ENCODE assay signal across 12 cellular contexts in the genomic region with DNA sequence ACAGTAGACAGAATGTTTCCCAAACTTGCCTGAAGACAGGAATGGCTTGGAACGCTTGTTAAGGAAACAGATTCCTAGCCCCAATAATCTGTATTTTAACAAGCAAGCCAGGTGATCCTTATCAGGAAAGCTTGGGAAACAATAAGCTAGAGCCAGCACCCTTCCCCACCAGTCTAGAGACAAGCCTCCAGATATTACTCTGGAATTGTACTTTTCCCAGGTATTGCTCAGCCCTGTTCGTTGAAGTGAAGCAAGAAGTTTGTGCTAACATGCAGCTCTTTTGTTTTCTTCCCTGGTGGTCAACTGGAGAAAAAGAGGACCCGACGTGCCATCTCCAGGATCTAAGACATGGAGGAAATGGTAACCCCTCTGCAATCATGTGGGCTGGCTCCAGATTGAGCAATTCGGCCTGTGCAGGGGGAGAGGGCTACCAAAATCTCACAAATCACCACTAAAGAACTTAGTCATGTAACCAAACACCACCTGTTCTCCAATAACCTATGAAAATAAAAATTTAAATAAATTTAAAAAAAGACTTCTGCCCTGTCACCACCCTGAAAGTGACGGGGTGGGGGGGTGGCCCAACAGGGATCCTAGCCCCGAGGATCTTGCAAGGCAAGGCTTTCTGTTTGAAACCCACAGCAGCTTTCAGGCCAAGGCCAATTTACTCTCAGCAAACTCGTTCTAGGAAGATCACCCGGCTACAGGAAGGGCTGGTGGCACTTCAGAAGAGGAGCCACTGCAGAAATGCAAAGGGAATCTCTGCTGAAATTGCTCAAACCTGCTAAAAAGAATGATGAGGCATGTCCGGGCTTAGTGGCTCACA. TPM values are rescaled to one million over a fixed set of nuclear protein-coding genes. Genes with fewer than 3 reads are reported as not detected.
A peak's percentile ranks its signal among the peaks of the same experiment; 100 is the strongest.
DNase-seq lines count a peak whose midpoint lies in the region; ATAC-seq, FAIRE-seq and TF ChIP-seq lines count a peak whose summit lies in the region.
"Had no signal": no experiment of that assay in that cellular context is flagged by ENCODE, and none has a peak within 500 bp of the region (broad histone marks: within the 10 kb centered on the region; RNA-seq: fewer than 3 reads in every experiment).

No MANE protein-coding gene starts in this region.

- no peak for TF ChIP-seq POLR2A in NB4 (IDR thresholded peaks at IDR 0.05; ENCODE audit: extremely low read depth, insufficient read length)

- no peaks in the 10 kb centered on the region for H3K27me3 ChIP-seq in endodermal cell (ENCODE audit: control insufficient read depth, insufficient read depth, low read length, poor library complexity, severe bottlenecking)

- H3K4me1 Mint-ChIP-seq in endodermal cell = peaks cover 70% of the 10 kb centered on the region
- H3K4me1 Mint-ChIP-seq in progenitor cell of endocrine pancreas (ENCODE audit: low read depth) = peaks cover 64% of the 10 kb centered on the region
- no peaks in the 10 kb centered on the region for H3K4me1 Mint-ChIP-seq in activated T-cell treated with anti-CD3 and anti-CD28 coated beads, Interleukin-2, amount 50 U/mL, for 24 hours (ENCODE audit: low read depth)

- no peak overlapping the region for H3K4me3 ChIP-seq in NB4 (ENCODE audit: low read depth, low read length)
- no peak overlapping the region for H3K4me3 ChIP-seq in endodermal cell (ENCODE audit: low read length)
- H3K4me3 ChIP-seq: skin epidermis had no signal

- H3K27ac Mint-ChIP-seq in endodermal cell (peak overlapping the region; percentile 70), progenitor cell of endocrine pancreas (peak overlapping the region; percentile 75)
- H3K27ac Mint-ChIP-seq in activated T-cell treated with anti-CD3 and anti-CD28 coated beads, Interleukin-2, amount 50 U/mL, for 24 hours = no peak overlapping the region
- H3K27ac Mint-ChIP-seq: effector memory CD8-positive, alpha-beta T cell; T-helper 2 cell treated with Interferon-gamma antibody and Interleukin-4, amounts not matched to agents 5 μg/mL and 100 μg/mL, for 36 hours had no signal

- peaks cover 42% of the 10 kb centered on the region for H3K36me3 ChIP-seq in endodermal cell (ENCODE audit: control insufficient read depth, insufficient read depth, low read length)

- H3K36me3 Mint-ChIP-seq in endodermal cell (ENCODE audit: low read depth) = peaks cover 19% of the 10 kb centered on the region
- no peaks in the 10 kb centered on the region for H3K36me3 Mint-ChIP-seq in progenitor cell of endocrine pancreas (ENCODE audit: insufficient read depth)
- no peaks in the 10 kb centered on the region for H3K36me3 Mint-ChIP-seq in activated T-cell treated with anti-CD3 and anti-CD28 coated beads, Interleukin-2, amount 50 U/mL, for 24 hours (ENCODE audit: low read depth)

- H3K9ac ChIP-seq in endodermal cell (ENCODE audit: extremely low read depth, low read length, poor library complexity, severe bottlenecking) = no peak overlapping the region

- ATAC-seq in HG03469 (IDR thresholded peaks at IDR 0.05; ENCODE audit: unreplicated experiment) = no peak
- ATAC-seq: effector memory CD8-positive, alpha-beta T cell had no signal

- H3K4me3 Mint-ChIP-seq in endodermal cell (no peak overlapping the region), progenitor cell of endocrine pancreas (ENCODE audit: low read depth) (no peak overlapping the region)
- H3K4me3 Mint-ChIP-seq in activated T-cell treated with anti-CD3 and anti-CD28 coated beads, Interleukin-2, amount 50 U/mL, for 24 hours = no peak overlapping the region
- H3K4me3 Mint-ChIP-seq: effector memory CD8-positive, alpha-beta T cell; T-helper 2 cell treated with Interferon-gamma antibody and Interleukin-4, amounts not matched to agents 5 μg/mL and 100 μg/mL, for 36 hours had no signal

- 81 to 84% methylated on average over 7 to 10 of the region's 10 CpGs for WGBS in endodermal cell (ENCODE audit: insufficient coverage in 1 of 2, insufficient read length in 1 of 2), 2 experiments

- DNase-seq in H4 (ENCODE audit: low spot score) = peak; percentile 48
- DNase-seq in NB4 (ENCODE audit: low read depth) = peak; percentile 82
- no peak for DNase-seq in endodermal cell
- DNase-seq in progenitor cell of endocrine pancreas (ENCODE audit: low spot score, unreplicated experiment) = no peak
- no peak for DNase-seq in D721Med (ENCODE audit: insufficient read length, low spot score)
- DNase-seq in NCI-H446 (lab: John Stamatoyannopoulos, UW) = no peak
- DNase-seq in activated T-cell treated with anti-CD3 and anti-CD28 coated beads, Interleukin-2, amount 50 U/mL, for 24 hours = no peak
- DNase-seq: effector memory CD8-positive, alpha-beta T cell; NCI-H510A treated with DMSO at 0.1 percent for 48 hours had no signal

- H3K27ac ChIP-seq in endodermal cell (ENCODE audit: low read depth, low read length) = no peak overlapping the region

- FAIRE-seq in D721Med (lab: Jason Lieb, UNC) = no peak

- H3K9me3 Mint-ChIP-seq in endodermal cell (no peaks in the 10 kb centered on the region), progenitor cell of endocrine pancreas (ENCODE audit: low read depth) (no peaks in the 10 kb centered on the region)
- no peaks in the 10 kb centered on the region for H3K9me3 Mint-ChIP-seq in activated T-cell treated with anti-CD3 and anti-CD28 coated beads, Interleukin-2, amount 50 U/mL, for 24 hours
- H3K9me3 Mint-ChIP-seq: effector memory CD8-positive, alpha-beta T cell; T-helper 2 cell treated with Interferon-gamma antibody and Interleukin-4, amounts not matched to agents 5 μg/mL and 100 μg/mL, for 36 hours had no signal

- H3K27me3 Mint-ChIP-seq in endodermal cell (ENCODE audit: insufficient read depth) = no peaks in the 10 kb centered on the region
- no peaks in the 10 kb centered on the region for H3K27me3 Mint-ChIP-seq in progenitor cell of endocrine pancreas
- H3K27me3 Mint-ChIP-seq in activated T-cell treated with anti-CD3 and anti-CD28 coated beads, Interleukin-2, amount 50 U/mL, for 24 hours = no peaks in the 10 kb centered on the region

- no peaks in the 10 kb centered on the region for H3K9me3 ChIP-seq in endodermal cell (ENCODE audit: control insufficient read depth, low read length)

- H3K4me1 ChIP-seq in endodermal cell (ENCODE audit: control insufficient read depth, insufficient read depth, low read length) = peaks cover 32% of the 10 kb centered on the region

- no peak for TF ChIP-seq CTCF in NB4 (IDR thresholded peaks at IDR 0.05; ENCODE audit: low read depth, low read length)
- TF ChIP-seq CTCF in endodermal cell (conservative IDR thresholded peaks at IDR 0.05) = no peak
- TF ChIP-seq CTCF in progenitor cell of endocrine pancreas (IDR thresholded peaks at IDR 0.05; ENCODE audit: unreplicated experiment) = no peak
- no peak for TF ChIP-seq CTCF in D721Med (IDR thresholded peaks at IDR 0.05; ENCODE audit: insufficient read depth, missing control alignments)

RNA-seq across cellular contexts. Expression of a gene that starts 48.6 kb away (rescaled TPM):
- total RNA-seq in H4 (2014; rRNA removed; shearing (Covaris generic)) = 8.7 and 10.1 TPM in 2 replicates
- 10 to 100 TPM; 28.1 to 38.1 TPM for total RNA-seq in endodermal cell
- polyA plus RNA-seq in endodermal cell (2013, experiment 1 of 2) = 10.8 TPM
- 12.5 TPM for polyA plus RNA-seq in endodermal cell (2013, experiment 2 of 2)
- 22.5 and 23.9 TPM in 2 replicates for total RNA-seq in progenitor cell of endocrine pancreas

Comparison
In these comparisons a context has a peak if more than half of its experiments do, and no peak if none do; other contexts are left out.
1. DNase-seq: peak in H4 (single experiment) and NB4 (single experiment); none in endodermal cell (single experiment), progenitor cell of endocrine pancreas (single experiment), D721Med (single experiment), NCI-H446 (0 of 2) and activated T-cell treated with anti-CD3 and anti-CD28 coated beads, Interleukin-2, amount 50 U/mL, for 24 hours (single experiment).